In the genomic region with DNA sequence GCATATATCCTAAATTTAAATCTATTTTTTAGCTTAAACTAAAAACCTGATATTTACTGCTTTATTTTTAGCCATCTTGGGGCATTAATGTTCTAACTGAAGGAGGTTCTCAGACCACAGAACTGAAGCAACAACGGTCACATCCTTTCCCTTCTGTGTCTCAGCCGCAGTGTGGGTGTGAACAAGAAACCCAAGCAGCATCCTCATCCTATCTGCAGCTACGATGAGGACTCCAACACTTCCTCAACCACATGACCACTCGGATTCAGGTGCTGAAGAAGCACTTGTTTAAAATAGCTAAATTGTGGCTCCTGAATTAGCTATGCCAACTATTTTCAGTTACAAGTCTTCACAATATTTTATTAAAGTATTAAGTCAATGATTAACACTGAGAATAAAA, we compare ENCODE assay signal across 8 cellular contexts. TPM values are rescaled to one million over a fixed set of nuclear protein-coding genes. Genes with fewer than 3 reads are reported as not detected.
DNase-seq lines count a peak whose midpoint lies in the region; ATAC-seq and TF ChIP-seq lines count a peak whose summit lies in the region.

No MANE protein-coding gene starts in this region.

- peaks cover 5% of the 10 kb centered on the region for H3K36me3 Mint-ChIP-seq in activated naive CD4-positive, alpha-beta T cell treated with anti-CD3 and anti-CD28 coated beads, Interleukin-2, amount 50 U/mL, for 24 hours

- no peaks in the 10 kb centered on the region for H3K27me3 Mint-ChIP-seq in activated naive CD4-positive, alpha-beta T cell treated with anti-CD3 and anti-CD28 coated beads, Interleukin-2, amount 50 U/mL, for 24 hours
- H3K27me3 Mint-ChIP-seq in stimulated activated naive CD8-positive, alpha-beta T cell treated with anti-CD3 and anti-CD28 coated beads, Interleukin-15, amount 100 ng/mL, for 72 hours: no peaks in the 10 kb centered on the region

- no peaks in the 10 kb centered on the region for H3K9me2 ChIP-seq in SK-N-SH

- peak overlapping the region; percentile 57 for H3K4me3 Mint-ChIP-seq in activated naive CD4-positive, alpha-beta T cell treated with anti-CD3 and anti-CD28 coated beads, Interleukin-2, amount 50 U/mL, for 24 hours
- H3K4me3 Mint-ChIP-seq in stimulated activated naive CD8-positive, alpha-beta T cell treated with anti-CD3 and anti-CD28 coated beads, Interleukin-15, amount 100 ng/mL, for 72 hours: peak overlapping the region; percentile 41 to 69

- no peak overlapping the region for H2AFZ ChIP-seq in SK-N-SH (ENCODE audit: low read depth)

- TF ChIP-seq RAD21 in SK-N-SH (IDR thresholded peaks at IDR 0.05; ENCODE audit: low read length): no peak

- no peak for TF ChIP-seq EP300 in SK-N-SH (IDR thresholded peaks at IDR 0.05; ENCODE audit: borderline replicate concordance in 1 of 2, low read depth in 1 of 2, low read length in 1 of 2)

- peaks cover 7% of the 10 kb centered on the region for H4K20me1 ChIP-seq in SK-N-SH (ENCODE audit: insufficient read depth)

- H3K4me3 ChIP-seq in SK-N-SH (ENCODE audit: low read depth in 2 of 2, low read length in 1 of 2): no peak overlapping the region

- peaks cover 23 to 35% of the 10 kb centered on the region in 2 experiments for H3K4me1 ChIP-seq in SK-N-SH (ENCODE audit: control insufficient read depth in 1 of 2, insufficient read depth in 2 of 2, low read depth in 1 of 2, low read length in 1 of 2)

- CTCF ChIA-PET in SK-N-SH (lab: Yijun Ruan, JAX): interaction anchor here (0.6 kb wide), 1 partner anchor 11 kb away, joined by 3 read pairs; no protein-coding TSS in a partner anchor

- peak; percentile 80 for DNase-seq in NOMO-1 treated with dmso at 0.1 percent for 144 hours (lab: John Stamatoyannopoulos, UW; ENCODE audit: unreplicated experiment)
- DNase-seq in stimulated activated naive CD8-positive, alpha-beta T cell treated with anti-CD3 and anti-CD28 coated beads, Interleukin-15, amount 100 ng/mL, for 72 hours: peak; percentile 59 to 82
- no peak for DNase-seq in UCSD-AML1 (lab: John Stamatoyannopoulos, UW; ENCODE audit: unreplicated experiment)
- DNase-seq in NCI-H1694 treated with DMSO at 0.1 percent for 48 hours (lab: John Stamatoyannopoulos, UW): no peak
- no peak for DNase-seq in SK-N-SH

- H3K9ac ChIP-seq in SK-N-SH: no peak overlapping the region

- peaks cover 33% of the 10 kb centered on the region for H3F3A ChIP-seq in SK-N-SH (replicated peaks; ENCODE audit: insufficient read depth)

- TF ChIP-seq CTCF in SK-N-SH (IDR thresholded peaks at IDR 0.05): no peak

- H3K36me3 ChIP-seq in SK-N-SH (replicated peaks in 1 of 2; ENCODE audit: control insufficient read depth in 1 of 2, insufficient read depth in 2 of 2, low read length in 1 of 2): peaks cover 0 to 10% of the 10 kb centered on the region in 2 experiments

- peaks cover 72% of the 10 kb centered on the region for H3K4me1 Mint-ChIP-seq in activated naive CD4-positive, alpha-beta T cell treated with anti-CD3 and anti-CD28 coated beads, Interleukin-2, amount 50 U/mL, for 24 hours
- peaks cover 76% of the 10 kb centered on the region for H3K4me1 Mint-ChIP-seq in stimulated activated naive CD8-positive, alpha-beta T cell treated with anti-CD3 and anti-CD28 coated beads, Interleukin-15, amount 100 ng/mL, for 72 hours

- peak overlapping the region; percentile 92 for H3K27ac Mint-ChIP-seq in activated naive CD4-positive, alpha-beta T cell treated with anti-CD3 and anti-CD28 coated beads, Interleukin-2, amount 50 U/mL, for 24 hours
- peak overlapping the region; percentile 54 to 76 for H3K27ac Mint-ChIP-seq in stimulated activated naive CD8-positive, alpha-beta T cell treated with anti-CD3 and anti-CD28 coated beads, Interleukin-15, amount 100 ng/mL, for 72 hours

- H3K27ac ChIP-seq in SK-N-SH (ENCODE audit: low read depth in 2 of 2, low read length in 1 of 2): no peak overlapping the region

- H3K9me3 ChIP-seq in SK-N-SH: no peaks in the 10 kb centered on the region

- no peaks in the 10 kb centered on the region for H3K9me3 Mint-ChIP-seq in activated naive CD4-positive, alpha-beta T cell treated with anti-CD3 and anti-CD28 coated beads, Interleukin-2, amount 50 U/mL, for 24 hours
- no peaks in the 10 kb centered on the region for H3K9me3 Mint-ChIP-seq in stimulated activated naive CD8-positive, alpha-beta T cell treated with anti-CD3 and anti-CD28 coated beads, Interleukin-15, amount 100 ng/mL, for 72 hours

- H3K27me3 ChIP-seq in SK-N-SH (ENCODE audit: insufficient read depth): no peaks in the 10 kb centered on the region

- H3K79me2 ChIP-seq in SK-N-SH (ENCODE audit: insufficient read depth): peaks cover 89% of the 10 kb centered on the region

- ATAC-seq in GM18519 (IDR thresholded peaks at IDR 0.05; ENCODE audit: low FRiP score, unreplicated experiment) (peak; percentile 76), HG02678 (IDR thresholded peaks at IDR 0.05; ENCODE audit: unreplicated experiment) (peak; percentile 67)
- ATAC-seq in stimulated activated naive CD8-positive, alpha-beta T cell treated with anti-CD3 and anti-CD28 coated beads, Interleukin-15, amount 100 ng/mL, for 72 hours: peak; percentile 85

- no peak overlapping the region for H3K4me2 ChIP-seq in SK-N-SH

- WGBS in SK-N-SH (ENCODE audit: low lambda C conversion rate): 68% methylated on average over 4 of the region's 4 CpGs

- POLR2A ChIA-PET in SK-N-SH (lab: Yijun Ruan, JAX): no interaction called here

TF ChIP-seq in SK-N-SH, 30 proteins besides CTCF, POLR2A, EP300 and RAD21:
- TF ChIP-seq RCOR1 (IDR thresholded peaks at IDR 0.05; ENCODE audit: low read length): no peak
- TF ChIP-seq RFX5 (IDR thresholded peaks at IDR 0.05; ENCODE audit: low read length): no peak
- TF ChIP-seq, protein P1, sequence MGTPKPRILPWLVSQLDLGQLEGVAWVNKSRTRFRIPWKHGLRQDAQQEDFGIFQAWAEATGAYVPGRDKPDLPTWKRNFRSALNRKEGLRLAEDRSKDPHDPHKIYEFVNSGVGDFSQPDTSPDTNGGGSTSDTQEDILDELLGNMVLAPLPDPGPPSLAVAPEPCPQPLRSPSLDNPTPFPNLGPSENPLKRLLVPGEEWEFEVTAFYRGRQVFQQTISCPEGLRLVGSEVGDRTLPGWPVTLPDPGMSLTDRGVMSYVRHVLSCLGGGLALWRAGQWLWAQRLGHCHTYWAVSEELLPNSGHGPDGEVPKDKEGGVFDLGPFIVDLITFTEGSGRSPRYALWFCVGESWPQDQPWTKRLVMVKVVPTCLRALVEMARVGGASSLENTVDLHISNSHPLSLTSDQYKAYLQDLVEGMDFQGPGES (IDR thresholded peaks at IDR 0.05; ENCODE audit: low read depth, low read length): no peak
- TF ChIP-seq EZH2phosphoT487 (IDR thresholded peaks at IDR 0.05; ENCODE audit: borderline replicate concordance, low read depth): no peak
- TF ChIP-seq TAF1 (IDR thresholded peaks at IDR 0.05; ENCODE audit: borderline replicate concordance, low read depth, low read length): no peak
- no peak for TF ChIP-seq SMC3 (IDR thresholded peaks at IDR 0.05; ENCODE audit: low read depth, low read length)
- no peak for TF ChIP-seq TCF12 (IDR thresholded peaks at IDR 0.05)
- no peak for TF ChIP-seq CHD2 (IDR thresholded peaks at IDR 0.05; ENCODE audit: low read length, partially characterized antibody)
- TF ChIP-seq NFIC (IDR thresholded peaks at IDR 0.05; ENCODE audit: borderline replicate concordance): no peak
- no peak for TF ChIP-seq GABPA (IDR thresholded peaks at IDR 0.05; ENCODE audit: low read depth)
- TF ChIP-seq, protein P2, sequence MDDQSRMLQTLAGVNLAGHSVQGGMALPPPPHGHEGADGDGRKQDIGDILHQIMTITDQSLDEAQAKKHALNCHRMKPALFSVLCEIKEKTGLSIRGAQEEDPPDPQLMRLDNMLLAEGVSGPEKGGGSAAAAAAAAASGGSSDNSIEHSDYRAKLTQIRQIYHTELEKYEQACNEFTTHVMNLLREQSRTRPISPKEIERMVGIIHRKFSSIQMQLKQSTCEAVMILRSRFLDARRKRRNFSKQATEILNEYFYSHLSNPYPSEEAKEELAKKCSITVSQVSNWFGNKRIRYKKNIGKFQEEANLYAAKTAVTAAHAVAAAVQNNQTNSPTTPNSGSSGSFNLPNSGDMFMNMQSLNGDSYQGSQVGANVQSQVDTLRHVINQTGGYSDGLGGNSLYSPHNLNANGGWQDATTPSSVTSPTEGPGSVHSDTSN (IDR thresholded peaks at IDR 0.05): no peak

RNA-seq across cellular contexts. Expression of a gene that starts 5.3 kb away (rescaled TPM):
- polyA plus RNA-seq in SK-N-SH (2012; rRNA removed): 34.2 and 42.7 TPM in 2 replicates
- 34.6 and 42.2 TPM in 2 replicates for polyA plus RNA-seq in SK-N-SH (2012; cell fraction: cytosol; rRNA removed)
- polyA plus RNA-seq in SK-N-SH (2012; cell fraction: nucleus; rRNA removed): 19.3 and 31.3 TPM in 2 replicates

RNA-seq across cellular contexts. Expression of a gene that starts 32.3 kb away (rescaled TPM):
- polyA plus RNA-seq in SK-N-SH (2012; rRNA removed): 23.0 and 25.8 TPM in 2 replicates
- polyA plus RNA-seq in SK-N-SH (2012; cell fraction: cytosol; rRNA removed): 12.8 and 14.4 TPM in 2 replicates
- polyA plus RNA-seq in SK-N-SH (2012; cell fraction: nucleus; rRNA removed): 89.3 and 188 TPM in 2 replicates

Comparison
In these comparisons a context has a peak if more than half of its experiments do, and no peak if none do; other contexts are left out.
1. DNase-seq: peak in NOMO-1 treated with dmso at 0.1 percent for 144 hours (single experiment) and stimulated activated naive CD8-positive, alpha-beta T cell treated with anti-CD3 and anti-CD28 coated beads, Interleukin-15, amount 100 ng/mL, for 72 hours (2 of 2); none in UCSD-AML1 (single experiment), NCI-H1694 treated with DMSO at 0.1 percent for 48 hours (single experiment) and SK-N-SH (single experiment).
2. Peak in every context shown above with its lines, with median percentiles within 50 percentile points of each other: ATAC-seq.